8 cellular contexts compared by ENCODE assay signal in genomic region chr6:136822379-136823127, GRCh38. TPM values are rescaled to one million over a fixed set of nuclear protein-coding genes. Genes with fewer than 3 reads are reported as not detected.
DNase-seq lines count a peak whose midpoint lies in the region; ATAC-seq and TF ChIP-seq lines count a peak whose summit lies in the region.

PEX7 (plus strand) TSS chr6:136822592; CDS start chr6:136822666, 74 bp downstream.

- H3K9me3 ChIP-seq in SK-N-SH (no peaks in the 10 kb centered on the region), testis (no peaks in the 10 kb centered on the region)

- intact Hi-C loops in testis (cut with DNase I; ENCODE audit: low total_unique reads), result no loop called here

- TF ChIP-seq POLR2A in GM10847 (IDR thresholded peaks at IDR 0.05; ENCODE audit: extremely low read depth, insufficient read length), result peak; percentile 82
- peak; percentile 71 for TF ChIP-seq POLR2A in NB4 (IDR thresholded peaks at IDR 0.05; ENCODE audit: extremely low read depth, insufficient read length)
- TF ChIP-seq POLR2A in testis (IDR thresholded peaks at IDR 0.05), result no peak

- ATAC-seq in HG02588 (IDR thresholded peaks at IDR 0.05; ENCODE audit: unreplicated experiment), result peak; percentile 98
- peak; percentile 99 for ATAC-seq in omental fat pad (ENCODE audit: low FRiP score)

- H3K4me3 ChIP-seq in NB4 (ENCODE audit: low read depth, low read length), result peak within 1 kb of the TSS; percentile 79
- peak within 1 kb of the TSS; percentile 61 to 66 for H3K4me3 ChIP-seq in SK-N-SH (ENCODE audit: low read depth in 2 of 2, low read length in 1 of 2)
- H3K4me3 ChIP-seq in testis, result peak within 1 kb of the TSS; percentile 67 to 77

- 1% methylated on average over 26 of the region's 78 CpGs for WGBS in SK-N-SH (ENCODE audit: low lambda C conversion rate)
- 0% methylated on average over 6 to 69 of the region's 78 CpGs for WGBS in testis, 2 donors

- H3K27ac ChIP-seq in SK-N-SH (ENCODE audit: low read depth in 2 of 2, low read length in 1 of 2) (peak within 1 kb of the TSS; percentile 69 to 92), testis (peak within 1 kb of the TSS; percentile 78 to 91)

- H3K79me2 ChIP-seq in SK-N-SH (ENCODE audit: insufficient read depth), result peaks cover 5% of the 10 kb centered on the region; the same call in 1 of the 2 replicates

- H3K36me3 ChIP-seq in SK-N-SH (replicated peaks in 1 of 2; ENCODE audit: control insufficient read depth in 1 of 2, insufficient read depth in 2 of 2, low read length in 1 of 2) (peaks cover 5 to 9% of the 10 kb centered on the region in 2 experiments), testis (ENCODE audit: low read depth, missing control alignments) (no peaks in the 10 kb centered on the region)

- peak within 1 kb of the TSS; percentile 88 for H3K9ac ChIP-seq in SK-N-SH

- H3K27ac Mint-ChIP-seq in activated naive CD8-positive, alpha-beta T cell, result peak within 1 kb of the TSS; percentile 95
- H3K27ac Mint-ChIP-seq in glutamatergic neuron (ENCODE audit: unreplicated experiment), result peak within 1 kb of the TSS; percentile 85

- peak within 1 kb of the TSS; percentile 93 for H3K4me3 Mint-ChIP-seq in activated naive CD8-positive, alpha-beta T cell
- H3K4me3 Mint-ChIP-seq in glutamatergic neuron (ENCODE audit: unreplicated experiment), result peak within 1 kb of the TSS; percentile 97

- no peaks in the 10 kb centered on the region for H3F3A ChIP-seq in SK-N-SH (replicated peaks; ENCODE audit: insufficient read depth)

- POLR2A ChIA-PET in SK-N-SH (lab: Yijun Ruan, JAX), result interaction anchor here (0.8 to 2.5 kb wide), 7 partner anchors 30 to 167 kb away, joined by 3 to 15 read pairs (median 4); partner anchors contain the start of genes MAP3K5 and SLC35D3

- H3K27me3 ChIP-seq in SK-N-SH (ENCODE audit: insufficient read depth), result no peaks in the 10 kb centered on the region
- H3K27me3 ChIP-seq in testis, result no peaks in the 10 kb centered on the region

- TF ChIP-seq RAD21 in SK-N-SH (IDR thresholded peaks at IDR 0.05; ENCODE audit: low read length), result peak; percentile 57

- peak; percentile 76 for TF ChIP-seq CTCF in NB4 (IDR thresholded peaks at IDR 0.05; ENCODE audit: low read depth, low read length)
- peak; percentile 63 for TF ChIP-seq CTCF in SK-N-SH (IDR thresholded peaks at IDR 0.05)
- peak; percentile 87 for TF ChIP-seq CTCF in glutamatergic neuron (IDR thresholded peaks at IDR 0.05; ENCODE audit: partially characterized antibody, unreplicated experiment)
- TF ChIP-seq CTCF in omental fat pad (IDR thresholded peaks at IDR 0.05), result peak in 1 of 3 donors; percentile 29
- peak; percentile 48 to 61 (median 56) for TF ChIP-seq CTCF in testis (IDR thresholded peaks at IDR 0.05)

- H3K4me2 ChIP-seq in SK-N-SH, result peak within 1 kb of the TSS; percentile 87

- DNase-seq in NB4 (ENCODE audit: low read depth) (peak; percentile 97), SK-N-SH (peak; percentile 93), glutamatergic neuron (peak; percentile 93), omental fat pad (ENCODE audit: low spot score) (peak; percentile 62), testis (peak; percentile 97)

- peaks cover 25% of the 10 kb centered on the region for H3K4me1 Mint-ChIP-seq in activated naive CD8-positive, alpha-beta T cell (ENCODE audit: low read depth)
- H3K4me1 Mint-ChIP-seq in glutamatergic neuron (ENCODE audit: low read depth, unreplicated experiment), result no peaks in the 10 kb centered on the region

- H2AFZ ChIP-seq in SK-N-SH (ENCODE audit: low read depth), result peak within 1 kb of the TSS; percentile 91

- H3K9me2 ChIP-seq in SK-N-SH, result no peaks in the 10 kb centered on the region

- H3K9me3 Mint-ChIP-seq in activated naive CD8-positive, alpha-beta T cell (ENCODE audit: low read depth), result no peaks in the 10 kb centered on the region
- no peaks in the 10 kb centered on the region for H3K9me3 Mint-ChIP-seq in glutamatergic neuron (ENCODE audit: unreplicated experiment)

- H4K20me1 ChIP-seq in SK-N-SH (ENCODE audit: insufficient read depth), result no peaks in the 10 kb centered on the region

- no peak for TF ChIP-seq EP300 in SK-N-SH (IDR thresholded peaks at IDR 0.05; ENCODE audit: borderline replicate concordance in 1 of 2, low read depth in 1 of 2, low read length in 1 of 2)

- H3K27me3 Mint-ChIP-seq in activated naive CD8-positive, alpha-beta T cell, result peaks cover 5% of the 10 kb centered on the region
- H3K27me3 Mint-ChIP-seq in glutamatergic neuron (ENCODE audit: unreplicated experiment), result no peaks in the 10 kb centered on the region

- peaks cover 12% of the 10 kb centered on the region for H3K36me3 Mint-ChIP-seq in activated naive CD8-positive, alpha-beta T cell
- H3K36me3 Mint-ChIP-seq in glutamatergic neuron (ENCODE audit: unreplicated experiment), result peaks cover 5% of the 10 kb centered on the region

- H3K4me1 ChIP-seq in SK-N-SH (ENCODE audit: control insufficient read depth in 1 of 2, insufficient read depth in 2 of 2, low read depth in 1 of 2, low read length in 1 of 2) (peaks cover 0 to 5% of the 10 kb centered on the region in 2 experiments; a peak in 1 of 4 replicates), testis (peaks cover 5% of the 10 kb centered on the region)

- CTCF ChIA-PET in SK-N-SH (lab: Yijun Ruan, JAX), result interaction anchor here (0.6 to 2.3 kb wide), 19 partner anchors 8 to 922 kb away, joined by 3 to 13 read pairs (median 3); partner anchors contain the start of gene MAP3K5

TF ChIP-seq in SK-N-SH, 30 proteins besides CTCF, POLR2A, EP300 and RAD21 (continues in another document):
- TF ChIP-seq MAX (IDR thresholded peaks at IDR 0.05; ENCODE audit: low read depth) (peak; percentile 62; the same call in 1 of the 2 replicates), USF1 (IDR thresholded peaks at IDR 0.05; ENCODE audit: borderline replicate concordance, low read depth) (peak; percentile 95), ELF1 (IDR thresholded peaks at IDR 0.05) (peak; percentile 37; the same call in 1 of the 2 replicates), FOXM1 (IDR thresholded peaks at IDR 0.05; ENCODE audit: low read depth) (no peak), POLR2AphosphoS5 (IDR thresholded peaks at IDR 0.05; ENCODE audit: low read depth, low read length) (peak; percentile 80; the same call in 1 of the 2 replicates), TAF1 (IDR thresholded peaks at IDR 0.05; ENCODE audit: borderline replicate concordance, low read depth, low read length) (peak; percentile 32), RFX5 (IDR thresholded peaks at IDR 0.05; ENCODE audit: low read length) (0 out of 2 replicates have a peak, but pooled peaks have one; percentile 33), FOXJ3 (CRISPR knock-in tag; IDR thresholded peaks at IDR 0.05) (no peak), USF2 (IDR thresholded peaks at IDR 0.05; ENCODE audit: borderline replicate concordance, low read depth, low read length) (peak; percentile 85), MXI1 (IDR thresholded peaks at IDR 0.05; ENCODE audit: low read depth, low read length) (peak; percentile 79), GATA2 (CRISPR knock-in tag; IDR thresholded peaks at IDR 0.05) (peak; percentile 82), SIN3A (IDR thresholded peaks at IDR 0.05; ENCODE audit: borderline replicate concordance, low read depth, low read length) (peak; percentile 23; the same call in 1 of the 2 replicates), REST (IDR thresholded peaks at IDR 0.05; ENCODE audit: low read depth, low read length) (peak; percentile 3; the same call in 1 of the 2 replicates)

RNA-seq across cellular contexts. Expression of gene PEX7, which starts in this region (rescaled TPM):
- polyA plus RNA-seq in SK-N-SH (2012; rRNA removed), result 10.8 and 13.1 TPM in 2 replicates
- polyA plus RNA-seq in SK-N-SH (2012; cell fraction: cytosol; rRNA removed), result 14.9 and 15.5 TPM in 2 replicates
- 4.2 and 5.7 TPM in 2 replicates for polyA plus RNA-seq in SK-N-SH (2012; cell fraction: nucleus; rRNA removed)
- 4.1 TPM for total RNA-seq in glutamatergic neuron (ENCODE audit: unreplicated experiment)
- total RNA-seq in omental fat pad, result 1 to 10 TPM; 4.7 to 9.7 (median 6.9) TPM
- 10 to 100 TPM; 16.6 to 18.5 TPM for total RNA-seq in testis
- 28.6 TPM for polyA plus RNA-seq in testis (ENCODE audit: insufficient read depth, low read depth, low replicate concordance)

Comparison
In these comparisons a context has a peak if more than half of its experiments do, and no peak if none do; other contexts are left out.
1. Peak in every context shown above with its lines: DNase-seq, ATAC-seq, H3K4me3 ChIP-seq and H3K27ac ChIP-seq.